ENCODE assay signal across 11 cellular contexts in the genomic region with DNA sequence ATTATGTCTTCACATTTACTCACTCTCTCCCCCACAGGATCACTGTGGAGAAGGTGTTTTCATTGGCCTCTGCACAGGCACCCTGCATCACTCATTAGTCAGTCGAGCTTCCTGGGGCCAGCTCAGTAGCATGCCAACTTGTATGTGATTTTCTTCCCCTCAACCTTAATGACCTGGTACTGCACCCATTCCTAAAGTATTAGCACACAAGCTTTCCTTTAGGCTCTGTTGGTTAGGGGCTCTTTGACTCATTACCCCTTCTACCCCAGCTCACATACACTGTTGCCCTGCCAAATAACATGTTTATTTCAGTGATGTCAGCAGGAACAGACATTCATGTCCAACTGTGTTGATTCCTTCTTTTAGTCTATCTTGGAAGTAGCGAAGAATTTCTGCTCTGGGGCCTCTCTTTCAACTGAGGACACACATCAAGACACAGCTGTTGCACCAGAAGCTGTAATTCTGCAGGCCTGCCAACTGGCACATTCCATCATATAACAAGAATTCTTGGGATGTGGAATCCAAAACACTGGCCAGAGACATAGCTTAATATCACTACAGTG.
A peak's percentile ranks its signal among the peaks of the same experiment; 100 is the strongest.
DNase-seq lines count a peak whose midpoint lies in the region; ATAC-seq and TF ChIP-seq lines count a peak whose summit lies in the region.
"Had no signal": no experiment of that assay in that cellular context is flagged by ENCODE, and none has a peak within 500 bp of the region (broad histone marks: within the 10 kb centered on the region; RNA-seq: fewer than 3 reads in every experiment).

No MANE protein-coding gene starts in this region.

- H3K9me3 ChIP-seq in fibroblast of lung (ENCODE audit: control insufficient read depth, insufficient read depth, low read depth, low read length), result no peaks in the 10 kb centered on the region
- H3K9me3 ChIP-seq: BLaER1 treated with 17β-estradiol and CSF1 and Interleukin-3, amounts not matched to agents 10 nM and 100 nM; breast epithelium had no signal

- no peaks in the 10 kb centered on the region for H3K79me2 ChIP-seq in fibroblast of lung (ENCODE audit: control insufficient read depth, insufficient read depth, low read length)

- peaks cover 22% of the 10 kb centered on the region for H3K4me1 ChIP-seq in fibroblast of lung (ENCODE audit: control insufficient read depth, extremely low read depth, insufficient read depth, low read length)
- H3K4me1 ChIP-seq: BLaER1 treated with 17β-estradiol and CSF1 and Interleukin-3, amounts not matched to agents 10 nM and 100 nM; breast epithelium had no signal

- no peak overlapping the region for H2AFZ ChIP-seq in fibroblast of lung (ENCODE audit: low read length)

- peak overlapping the region; percentile 92 for H3K27ac ChIP-seq in fibroblast of lung (ENCODE audit: insufficient read depth, low read length)
- H3K27ac ChIP-seq: BLaER1 treated with 17β-estradiol and CSF1 and Interleukin-3, amounts not matched to agents 10 nM and 100 nM had no signal

- H4K20me1 ChIP-seq in fibroblast of lung (ENCODE audit: control insufficient read depth, extremely low read depth, insufficient read depth, low read length), result no peaks in the 10 kb centered on the region
- H4K20me1 ChIP-seq: BLaER1 treated with 17β-estradiol and CSF1 and Interleukin-3, amounts not matched to agents 10 nM and 100 nM had no signal

- H3K9ac ChIP-seq in fibroblast of lung (ENCODE audit: insufficient read depth, low read length), result peak overlapping the region; percentile 14
- H3K9ac ChIP-seq: BLaER1 treated with 17β-estradiol and CSF1 and Interleukin-3, amounts not matched to agents 10 nM and 100 nM had no signal

- ATAC-seq in omental fat pad (ENCODE audit: low FRiP score) (peak; percentile 69), HG03196 (IDR thresholded peaks at IDR 0.05; ENCODE audit: unreplicated experiment) (no peak), HG02870 (IDR thresholded peaks at IDR 0.05; ENCODE audit: unreplicated experiment) (no peak), GM18861 (IDR thresholded peaks at IDR 0.05; ENCODE audit: unreplicated experiment) (no peak)

- H3K36me3 ChIP-seq in fibroblast of lung (ENCODE audit: control insufficient read depth, insufficient read depth, low read length), result no peaks in the 10 kb centered on the region
- H3K36me3 ChIP-seq: BLaER1 treated with 17β-estradiol and CSF1 and Interleukin-3, amounts not matched to agents 10 nM and 100 nM; breast epithelium had no signal

- no peak for TF ChIP-seq CTCF in fibroblast of lung (conservative IDR thresholded peaks at IDR 0.05 in 1 of 2, IDR thresholded peaks at IDR 0.05 in 1 of 2; ENCODE audit: low read depth in 1 of 2, low read length in 2 of 2)
- no peak for TF ChIP-seq CTCF in omental fat pad (IDR thresholded peaks at IDR 0.05)

- H3K27me3 ChIP-seq in fibroblast of lung (ENCODE audit: control insufficient read depth, insufficient read depth, low read length), result no peaks in the 10 kb centered on the region
- H3K27me3 ChIP-seq: BLaER1 treated with 17β-estradiol and CSF1 and Interleukin-3, amounts not matched to agents 10 nM and 100 nM; breast epithelium had no signal

- no peak overlapping the region for H3K4me3 ChIP-seq in fibroblast of lung (replicated peaks in 1 of 4; ENCODE audit: control extremely low read depth in 1 of 4, insufficient read depth in 1 of 4, low read depth in 3 of 4, low read length in 4 of 4)
- H3K4me3 ChIP-seq: BLaER1 treated with 17β-estradiol and CSF1 and Interleukin-3, amounts not matched to agents 10 nM and 100 nM; breast epithelium had no signal

- peak; percentile 71 for DNase-seq in AG08395 (ENCODE audit: low spot score)
- DNase-seq in RPMI7951 (ENCODE audit: low read depth), result peak; percentile 84
- peak; percentile 90 to 96 for DNase-seq in fibroblast of lung (ENCODE audit: low read depth in 2 of 2)
- DNase-seq in omental fat pad (ENCODE audit: low spot score), result no peak
- no peak for DNase-seq in NCI-H526 treated with DMSO at 0.1 percent for 48 hours (lab: John Stamatoyannopoulos, UW)
- DNase-seq: H7 had no signal

- peak overlapping the region; percentile 70 for H3K4me2 ChIP-seq in fibroblast of lung (ENCODE audit: extremely low read depth, insufficient read depth, low read length)
- H3K4me2 ChIP-seq: BLaER1 treated with 17β-estradiol and CSF1 and Interleukin-3, amounts not matched to agents 10 nM and 100 nM had no signal

Comparison
In these comparisons a context has a peak if more than half of its experiments do, and no peak if none do; other contexts are left out.
1. DNase-seq: peak in AG08395 (single experiment), RPMI7951 (single experiment) and fibroblast of lung (2 of 2); none in omental fat pad (single experiment) and NCI-H526 treated with DMSO at 0.1 percent for 48 hours (single experiment).